Comparison of ENCODE assay signal across 9 cellular contexts in genomic region chr11:75241036-75241905, GRCh38. TPM values are rescaled to one million over a fixed set of nuclear protein-coding genes. Genes with fewer than 3 reads are reported as not detected.
DNase-seq lines count a peak whose midpoint lies in the region; ATAC-seq, FAIRE-seq and TF ChIP-seq lines count a peak whose summit lies in the region.
"Had no signal": no experiment of that assay in that cellular context is flagged by ENCODE, and none has a peak within 500 bp of the region (broad histone marks: within the 10 kb centered on the region; RNA-seq: fewer than 3 reads in every experiment).

No MANE protein-coding gene starts in this region.

- peaks cover 46% of the 10 kb centered on the region for H3K27me3 Mint-ChIP-seq in IgD-negative memory B cell

- H3K79me2 ChIP-seq in osteoblast (ENCODE audit: insufficient read depth, low read length): no peaks in the 10 kb centered on the region

- no peaks in the 10 kb centered on the region for H4K20me1 ChIP-seq in osteoblast (ENCODE audit: insufficient read depth, low read length)

- ATAC-seq in GM21528 (IDR thresholded peaks at IDR 0.05; ENCODE audit: low FRiP score, unreplicated experiment): peak; percentile 81
- ATAC-seq in RWPE2 (ENCODE audit: low read depth): peak; percentile 87

- TF ChIP-seq EP300 in suprapubic skin (IDR thresholded peaks at IDR 0.05): no peak

- H3K36me3 ChIP-seq in RWPE2 (ENCODE audit: low read depth) (no peaks in the 10 kb centered on the region), osteoblast (ENCODE audit: insufficient read depth, low read length) (no peaks in the 10 kb centered on the region), suprapubic skin (no peaks in the 10 kb centered on the region)

- no peaks in the 10 kb centered on the region for H3K9me3 Mint-ChIP-seq in IgD-negative memory B cell

- H3K27ac Mint-ChIP-seq in IgD-negative memory B cell: no peak overlapping the region

- H3K4me2 ChIP-seq in osteoblast (ENCODE audit: insufficient read depth, low read length): peak overlapping the region; percentile 75

- peak overlapping the region in 3 of 4 donors; percentile 61 to 88 (median 87) for H3K4me3 Mint-ChIP-seq in IgD-negative memory B cell

- no peak for TF ChIP-seq POLR2A in suprapubic skin (IDR thresholded peaks at IDR 0.05)

- WGBS in suprapubic skin: 0% methylated on average over 8 of the region's 140 CpGs

- peak overlapping the region; percentile 41 for H3K4me3 ChIP-seq in RWPE2 (ENCODE audit: severe bottlenecking)
- peak overlapping the region; percentile 68 for H3K4me3 ChIP-seq in osteoblast (ENCODE audit: insufficient read depth, low read length)
- peak overlapping the region; percentile 56 for H3K4me3 ChIP-seq in suprapubic skin

- no peak for FAIRE-seq in D721Med (lab: Jason Lieb, UNC)
- FAIRE-seq: endometrium had no signal

- H3K4me1 Mint-ChIP-seq in IgD-negative memory B cell: peaks cover 0 to 6% (median 2%) of the 10 kb centered on the region in 3 donors

- H3K9me3 ChIP-seq in RWPE2 (ENCODE audit: severe bottlenecking): no peaks in the 10 kb centered on the region
- H3K9me3 ChIP-seq in osteoblast (ENCODE audit: low read depth, low read length): no peaks in the 10 kb centered on the region
- no peaks in the 10 kb centered on the region for H3K9me3 ChIP-seq in suprapubic skin

- no peaks in the 10 kb centered on the region for H3K36me3 Mint-ChIP-seq in IgD-negative memory B cell

- peak; percentile 93 for DNase-seq in D721Med (ENCODE audit: insufficient read length, low spot score)
- DNase-seq in RWPE2 (ENCODE audit: low spot score): no peak
- peak; percentile 90 for DNase-seq in activated naive CD4-positive, alpha-beta T cell treated with Interleukin-2 at 50 U/mL for 16 hours
- DNase-seq in globus pallidus (ENCODE audit: low spot score): peak; percentile 63
- peak; percentile 100 for DNase-seq in osteoblast (ENCODE audit: insufficient read length, low spot score, missing footprints)
- peak; percentile 81 to 83 for DNase-seq in suprapubic skin (ENCODE audit: low spot score in 2 of 2)

- peak overlapping the region; percentile 81 for H2AFZ ChIP-seq in osteoblast (ENCODE audit: low read length)

- peak; percentile 93 for TF ChIP-seq CTCF in D721Med (IDR thresholded peaks at IDR 0.05; ENCODE audit: insufficient read depth, missing control alignments)
- peak; percentile 98 for TF ChIP-seq CTCF in RWPE2 (IDR thresholded peaks at IDR 0.05; ENCODE audit: poor library complexity, severe bottlenecking)
- TF ChIP-seq CTCF in osteoblast (IDR thresholded peaks at IDR 0.05; ENCODE audit: extremely low read depth, low read depth, low read length): peak; percentile 61
- TF ChIP-seq CTCF in suprapubic skin (IDR thresholded peaks at IDR 0.05): peak; percentile 89 to 95

- H3K4me1 ChIP-seq in RWPE2 (ENCODE audit: insufficient read depth, poor library complexity, severe bottlenecking): no peaks in the 10 kb centered on the region
- no peaks in the 10 kb centered on the region for H3K4me1 ChIP-seq in osteoblast (ENCODE audit: insufficient read depth, low read length)
- peaks cover 23% of the 10 kb centered on the region for H3K4me1 ChIP-seq in suprapubic skin

- H3K27ac ChIP-seq in RWPE2 (ENCODE audit: poor library complexity, severe bottlenecking): no peak overlapping the region
- no peak overlapping the region for H3K27ac ChIP-seq in osteoblast (ENCODE audit: low read depth, low read length)
- no peak overlapping the region for H3K27ac ChIP-seq in suprapubic skin

- H3K27me3 ChIP-seq in RWPE2 (ENCODE audit: insufficient read depth, poor library complexity, severe bottlenecking) (peaks cover 40% of the 10 kb centered on the region), osteoblast (ENCODE audit: insufficient read depth, low read length) (peaks cover 64% of the 10 kb centered on the region), suprapubic skin (peaks cover 50% of the 10 kb centered on the region)

RNA-seq across cellular contexts. Expression of gene TPBGL, which starts 0.7 kb away (rescaled TPM):
- polyA plus RNA-seq in IgD-negative memory B cell: not detected
- total RNA-seq in osteoblast (not detected in 2 replicates), suprapubic skin (under 1 TPM in 2 of 4 donors, not detected in 2; 0.36 to 0.40 TPM)
